ENCODE assay signal across 1 cellular context in genomic region chr7:28355553-28356319, GRCh38.
TF ChIP-seq lines count a peak whose summit lies in the region.

No MANE protein-coding gene starts in this region.

TF ChIP-seq in HEK293, 187 proteins besides CTCF, POLR2A, EP300 and RAD21 (continued from another document):
- TF ChIP-seq ZNF600 (tag by site-specific recombination; IDR thresholded peaks at IDR 0.05) (peak; percentile 94), MYNN (tag by site-specific recombination; IDR thresholded peaks at IDR 0.05; ENCODE audit: borderline replicate concordance) (no peak), PRDM6 (tag by site-specific recombination; IDR thresholded peaks at IDR 0.05) (peak; percentile 75), ZNF473 (tag by site-specific recombination; IDR thresholded peaks at IDR 0.05) (no peak), SCRT1 (tag by site-specific recombination; IDR thresholded peaks at IDR 0.05; ENCODE audit: borderline replicate concordance) (no peak; the same call in 1 of the 2 replicates), GLI4 (tag by site-specific recombination; IDR thresholded peaks at IDR 0.05) (no peak), ZBTB10 (tag by site-specific recombination; IDR thresholded peaks at IDR 0.05) (no peak), ZNF571 (tag by site-specific recombination; IDR thresholded peaks at IDR 0.05) (no peak), ZNF596 (tag by site-specific recombination; IDR thresholded peaks at IDR 0.05) (no peak), EGR2 (tag by site-specific recombination; IDR thresholded peaks at IDR 0.05; ENCODE audit: low read depth) (no peak), ZNF157 (tag by site-specific recombination; IDR thresholded peaks at IDR 0.05) (no peak), ZNF776 (tag by site-specific recombination; IDR thresholded peaks at IDR 0.05; ENCODE audit: borderline replicate concordance) (no peak), INSM2 (tag by site-specific recombination; IDR thresholded peaks at IDR 0.05) (peak; percentile 78), ZBTB7A (tag by site-specific recombination; IDR thresholded peaks at IDR 0.05; ENCODE audit: low read depth) (no peak), ZNF112 (tag by site-specific recombination; IDR thresholded peaks at IDR 0.05) (no peak), ZNF626 (tag by site-specific recombination; IDR thresholded peaks at IDR 0.05) (no peak), ZNF211 (tag by site-specific recombination; IDR thresholded peaks at IDR 0.05; ENCODE audit: low read depth) (no peak), ZNF560 (tag by site-specific recombination; IDR thresholded peaks at IDR 0.05; ENCODE audit: borderline replicate concordance) (no peak), ZNF621 (tag by site-specific recombination; IDR thresholded peaks at IDR 0.05) (no peak)
- TF ChIP-seq, protein P1, sequence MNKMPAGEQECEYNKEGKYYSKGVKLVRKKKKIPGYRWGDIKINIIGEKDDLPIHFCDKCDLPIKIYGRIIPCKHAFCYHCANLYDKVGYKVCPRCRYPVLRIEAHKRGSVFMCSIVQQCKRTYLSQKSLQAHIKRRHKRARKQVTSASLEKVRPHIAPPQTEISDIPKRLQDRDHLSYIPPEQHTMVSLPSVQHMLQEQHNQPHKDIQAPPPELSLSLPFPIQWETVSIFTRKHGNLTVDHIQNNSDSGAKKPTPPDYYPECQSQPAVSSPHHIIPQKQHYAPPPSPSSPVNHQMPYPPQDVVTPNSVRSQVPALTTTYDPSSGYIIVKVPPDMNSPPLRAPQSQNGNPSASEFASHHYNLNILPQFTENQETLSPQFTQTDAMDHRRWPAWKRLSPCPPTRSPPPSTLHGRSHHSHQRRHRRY (tag by site-specific recombination; IDR thresholded peaks at IDR 0.05): no peak
- TF ChIP-seq, protein P2, sequence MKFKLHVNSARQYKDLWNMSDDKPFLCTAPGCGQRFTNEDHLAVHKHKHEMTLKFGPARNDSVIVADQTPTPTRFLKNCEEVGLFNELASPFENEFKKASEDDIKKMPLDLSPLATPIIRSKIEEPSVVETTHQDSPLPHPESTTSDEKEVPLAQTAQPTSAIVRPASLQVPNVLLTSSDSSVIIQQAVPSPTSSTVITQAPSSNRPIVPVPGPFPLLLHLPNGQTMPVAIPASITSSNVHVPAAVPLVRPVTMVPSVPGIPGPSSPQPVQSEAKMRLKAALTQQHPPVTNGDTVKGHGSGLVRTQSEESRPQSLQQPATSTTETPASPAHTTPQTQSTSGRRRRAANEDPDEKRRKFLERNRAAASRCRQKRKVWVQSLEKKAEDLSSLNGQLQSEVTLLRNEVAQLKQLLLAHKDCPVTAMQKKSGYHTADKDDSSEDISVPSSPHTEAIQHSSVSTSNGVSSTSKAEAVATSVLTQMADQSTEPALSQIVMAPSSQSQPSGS (tag by site-specific recombination; IDR thresholded peaks at IDR 0.05; ENCODE audit: low read depth): no peak
TF ChIP-seq in HEK293: peak in this region for 26.
